Comparison of ENCODE assay signal across 20 cellular contexts in genomic region chr19:35395762-35396199, GRCh38. TPM values are rescaled to one million over a fixed set of nuclear protein-coding genes. Genes with fewer than 3 reads are reported as not detected.
DNase-seq lines count a peak whose midpoint lies in the region; ATAC-seq, FAIRE-seq and TF ChIP-seq lines count a peak whose summit lies in the region.
"Had no signal": no experiment of that assay in that cellular context is flagged by ENCODE, and none has a peak within 500 bp of the region (broad histone marks: within the 10 kb centered on the region; RNA-seq: fewer than 3 reads in every experiment).

No MANE protein-coding gene starts in this region.

- WGBS in mesenchymal stem cell: 17% methylated on average over 12 of the region's 12 CpGs

- no peak overlapping the region for H3K9ac ChIP-seq in mesenchymal stem cell (ENCODE audit: low read length)

- TF ChIP-seq POLR2A in GM18505 (IDR thresholded peaks at IDR 0.05; ENCODE audit: borderline replicate concordance, extremely low read depth, insufficient read depth, insufficient read length) (no peak), GM12892 (IDR thresholded peaks at IDR 0.05; ENCODE audit: low read depth, low read length) (no peak)

- TF ChIP-seq CTCF in LNCaP clone FGC (IDR thresholded peaks at IDR 0.05; ENCODE audit: control insufficient read depth, extremely low read depth, insufficient read depth) (no peak), fibroblast of villous mesenchyme (IDR thresholded peaks at IDR 0.05; ENCODE audit: insufficient read depth, low read depth, low read length) (no peak)

- no peak overlapping the region for H3K4me3 ChIP-seq in LNCaP clone FGC (ENCODE audit: low read depth, low read length)
- no peak overlapping the region for H3K4me3 ChIP-seq in fibroblast of villous mesenchyme (ENCODE audit: low read depth, low read length)
- H3K4me3 ChIP-seq in mesenchymal stem cell (ENCODE audit: insufficient read depth in 1 of 2, low read depth in 1 of 2, low read length in 2 of 2): no peak overlapping the region
- H3K4me3 ChIP-seq: breast epithelium, GM12878, heart right ventricle, lung, vagina had no signal

- no peak overlapping the region for H3K14ac ChIP-seq in mesenchymal stem cell (ENCODE audit: low read length in 2 of 2)

- H2BK5ac ChIP-seq in mesenchymal stem cell (ENCODE audit: low read depth, low read length, poor library complexity, severe bottlenecking): no peak overlapping the region

- no peak for FAIRE-seq in GM12892 (lab: Jason Lieb, UNC)
- FAIRE-seq: GM12878 had no signal

- no peak overlapping the region for H2BK15ac ChIP-seq in mesenchymal stem cell (ENCODE audit: low read depth, poor library complexity, severe bottlenecking)

- no peak overlapping the region for H2AFZ ChIP-seq in mesenchymal stem cell (ENCODE audit: low read depth, low read length)

- H4K91ac ChIP-seq in mesenchymal stem cell (ENCODE audit: low read length): no peak overlapping the region

- no peak overlapping the region for H3K4me2 ChIP-seq in mesenchymal stem cell (ENCODE audit: low read length, poor library complexity, severe bottlenecking)

- no peak overlapping the region for H4K8ac ChIP-seq in mesenchymal stem cell (ENCODE audit: low read length)

- no peak overlapping the region for H3K18ac ChIP-seq in mesenchymal stem cell (ENCODE audit: low read depth in 1 of 2, low read length in 2 of 2)

- no peak overlapping the region for H2AK5ac ChIP-seq in mesenchymal stem cell (ENCODE audit: low read length, severe bottlenecking)

- H3K27ac ChIP-seq in mesenchymal stem cell (ENCODE audit: low read length, poor library complexity, severe bottlenecking): no peak overlapping the region
- H3K27ac ChIP-seq: breast epithelium, heart right ventricle, vagina had no signal

- H2BK12ac ChIP-seq in mesenchymal stem cell (ENCODE audit: low read length in 2 of 2): no peak overlapping the region

- no peaks in the 10 kb centered on the region for H3K36me3 ChIP-seq in mesenchymal stem cell (ENCODE audit: control insufficient read depth in 1 of 2, insufficient read depth in 2 of 2, low read depth in 1 of 2, low read length in 2 of 2)
- H3K36me3 ChIP-seq: breast epithelium, heart right ventricle, vagina had no signal

- peak; percentile 43 for DNase-seq in AG20443 (ENCODE audit: low spot score)
- DNase-seq in LNCaP clone FGC (ENCODE audit: low read depth): peak; percentile 6
- DNase-seq in fibroblast of villous mesenchyme (ENCODE audit: low read depth): peak; percentile 7
- peak; percentile 77 for DNase-seq in mesenchymal stem cell
- DNase-seq in activated T-cell treated with anti-CD3 and anti-CD28 coated beads, Interleukin-2, amount 50 U/mL, for 1 hour: no peak
- no peak for DNase-seq in GM12892 (ENCODE audit: insufficient read length)
- no peak for DNase-seq in dermis blood vessel endothelial cell
- DNase-seq: activated CD8-positive, alpha-beta T cell treated with anti-CD3 and anti-CD28 coated beads, Interleukin-2, amount 10 ng/mL, durations not matched to agents 7 days and 5 days; activated gamma-delta T cell treated with Interleukin-2 at 50 U/mL for 16 hours; DMS79; Karpas-422; NCI-H2107; T1000 had no signal

- H3K4ac ChIP-seq in mesenchymal stem cell (ENCODE audit: low read depth in 1 of 2, low read length in 2 of 2): no peak overlapping the region

- ATAC-seq in GM18505 (IDR thresholded peaks at IDR 0.05; ENCODE audit: unreplicated experiment): no peak
- ATAC-seq: activated CD8-positive, alpha-beta T cell treated with anti-CD3 and anti-CD28 coated beads, Interleukin-2, amount 10 ng/mL, durations not matched to agents 7 days and 5 days; GM12878 had no signal

- no peaks in the 10 kb centered on the region for H3K4me1 ChIP-seq in mesenchymal stem cell (ENCODE audit: control insufficient read depth, insufficient read depth, low read depth, low read length)
- H3K4me1 ChIP-seq: breast epithelium, vagina had no signal

- peaks cover 0 to 5% of the 10 kb centered on the region in 2 experiments for H3K27me3 ChIP-seq in mesenchymal stem cell (ENCODE audit: control insufficient read depth in 1 of 2, insufficient read depth in 1 of 2, low read length in 2 of 2)
- H3K27me3 ChIP-seq: breast epithelium, heart right ventricle, vagina had no signal

- no peak overlapping the region for H2BK120ac ChIP-seq in mesenchymal stem cell (ENCODE audit: low read depth, low read length)

- no peaks in the 10 kb centered on the region for H3K9me3 ChIP-seq in mesenchymal stem cell (ENCODE audit: control insufficient read depth, low read length)
- H3K9me3 ChIP-seq: breast epithelium, heart right ventricle, vagina had no signal

- no peak overlapping the region for H3K23ac ChIP-seq in mesenchymal stem cell (ENCODE audit: low read length in 2 of 2)

- H3K79me1 ChIP-seq in mesenchymal stem cell (replicated peaks; ENCODE audit: low read length, poor library complexity, severe bottlenecking): no peaks in the 10 kb centered on the region

RNA-seq across cellular contexts. Expression of gene GPR42, which starts 24.9 kb away (rescaled TPM):
- not detected in 2 replicates for total RNA-seq in fibroblast of villous mesenchyme
- polyA plus RNA-seq in mesenchymal stem cell (2013, experiment 1 of 2): 0.06 TPM
- 0.08 TPM for polyA plus RNA-seq in mesenchymal stem cell (2013, experiment 2 of 2)
- not detected for polyA plus RNA-seq in GM12892 (2012; ENCODE audit: missing spikeins)
- not detected in 2 replicates for total RNA-seq in dermis blood vessel endothelial cell
- total RNA-seq: activated CD8-positive, alpha-beta T cell treated with anti-CD3 and anti-CD28 coated beads, Interleukin-2, amount 10 ng/mL, durations not matched to agents 7 days and 5 days; endothelial cell of umbilical vein; heart right ventricle; vagina had no signal
- polyA plus RNA-seq: endothelial cell of umbilical vein, GM12878, heart right ventricle had no signal

RNA-seq across cellular contexts. Expression of gene FFAR3, which starts 37.5 kb away (rescaled TPM):
- not detected in 2 replicates for total RNA-seq in fibroblast of villous mesenchyme
- polyA plus RNA-seq in mesenchymal stem cell (2013, experiment 1 of 2): 0.23 TPM
- 0.12 TPM for polyA plus RNA-seq in mesenchymal stem cell (2013, experiment 2 of 2)
- not detected for polyA plus RNA-seq in GM12892 (2012; ENCODE audit: missing spikeins)
- total RNA-seq in dermis blood vessel endothelial cell: under 0.01 TPM in 1 of 2 replicates, not detected in the other
- total RNA-seq: activated CD8-positive, alpha-beta T cell treated with anti-CD3 and anti-CD28 coated beads, Interleukin-2, amount 10 ng/mL, durations not matched to agents 7 days and 5 days; endothelial cell of umbilical vein; vagina had no signal
- polyA plus RNA-seq: endothelial cell of umbilical vein had no signal

RNA-seq across cellular contexts. Expression of gene FFAR1, which starts 48.1 kb away (rescaled TPM):
- total RNA-seq in fibroblast of villous mesenchyme (not detected in 2 replicates), dermis blood vessel endothelial cell (not detected in 2 replicates)
- not detected for polyA plus RNA-seq in mesenchymal stem cell (2013, experiment 1 of 2)
- polyA plus RNA-seq in mesenchymal stem cell (2013, experiment 2 of 2): not detected
- 1.3 TPM for polyA plus RNA-seq in GM12892 (2012; ENCODE audit: missing spikeins)
- total RNA-seq: activated CD8-positive, alpha-beta T cell treated with anti-CD3 and anti-CD28 coated beads, Interleukin-2, amount 10 ng/mL, durations not matched to agents 7 days and 5 days; breast epithelium; endothelial cell of umbilical vein; heart right ventricle; vagina had no signal
- polyA plus RNA-seq: endothelial cell of umbilical vein, heart right ventricle had no signal

RNA-seq across cellular contexts. Expression of gene FFAR2, which starts 52.3 kb away (rescaled TPM):
- total RNA-seq in fibroblast of villous mesenchyme: not detected in 2 replicates
- 0.06 TPM for polyA plus RNA-seq in mesenchymal stem cell (2013, experiment 1 of 2)
- polyA plus RNA-seq in mesenchymal stem cell (2013, experiment 2 of 2): 0.12 TPM
- polyA plus RNA-seq in GM12892 (2012; ENCODE audit: missing spikeins): 1.6 TPM
- not detected in 2 replicates for total RNA-seq in dermis blood vessel endothelial cell
- total RNA-seq: activated CD8-positive, alpha-beta T cell treated with anti-CD3 and anti-CD28 coated beads, Interleukin-2, amount 10 ng/mL, durations not matched to agents 7 days and 5 days; endothelial cell of umbilical vein; vagina had no signal
- polyA plus RNA-seq: endothelial cell of umbilical vein had no signal

Comparison
In these comparisons a context has a peak if more than half of its experiments do, and no peak if none do; other contexts are left out.
1. DNase-seq: peak in AG20443 (single experiment), LNCaP clone FGC (single experiment), fibroblast of villous mesenchyme (single experiment) and mesenchymal stem cell (single experiment); none in activated T-cell treated with anti-CD3 and anti-CD28 coated beads, Interleukin-2, amount 50 U/mL, for 1 hour (single experiment), GM12892 (single experiment) and dermis blood vessel endothelial cell (single experiment).